ENCODE assay signal across 14 cellular contexts in genomic region chr7:54880326-54880989, GRCh38.
"Had no signal": no experiment of that assay in that cellular context is flagged by ENCODE, and none has a peak within 500 bp of the region (broad histone marks: within the 10 kb centered on the region; RNA-seq: fewer than 3 reads in every experiment).

No MANE protein-coding gene starts in this region.

- DNase-seq: activated CD4-positive, alpha-beta T cell treated with anti-CD3 and anti-CD28 coated beads, Interleukin-2, amount 10 ng/mL, durations not matched to agents 7 days and 5 days; activated CD8-positive, alpha-beta memory T cell treated with anti-CD3 and anti-CD28 coated beads for 24 hours; activated naive CD4-positive, alpha-beta T cell treated with Interleukin-2 at 50 U/mL for 16 hours; activated naive CD8-positive, alpha-beta T cell treated with anti-CD3 and anti-CD28 coated beads, Interleukin-2, amount 50 U/mL, for 24 hours; caudate nucleus; cortex of kidney; effector memory CD4-positive, alpha-beta T cell; hippocampal formation; lower lobe of right lung; nephron progenitor cell had no signal

- H3K9me3 Mint-ChIP-seq: activated CD4-positive, alpha-beta T cell treated with anti-CD3 and anti-CD28 coated beads, Interleukin-2, amount 10 ng/mL, durations not matched to agents 7 days and 5 days; activated naive CD8-positive, alpha-beta T cell treated with anti-CD3 and anti-CD28 coated beads, Interleukin-2, amount 50 U/mL, for 24 hours; T-helper 1 cell treated with Interleukin-12 subunit alpha and Interleukin-12 subunit beta and Interleukin-4 antibody, amounts not matched to agents 30 μg/mL and 1 μg/mL, for 36 hours had no signal

- H3K4me1 ChIP-seq: lower lobe of right lung had no signal

- H3K27me3 Mint-ChIP-seq: activated CD4-positive, alpha-beta T cell treated with anti-CD3 and anti-CD28 coated beads, Interleukin-2, amount 10 ng/mL, durations not matched to agents 7 days and 5 days; activated naive CD8-positive, alpha-beta T cell treated with anti-CD3 and anti-CD28 coated beads, Interleukin-2, amount 50 U/mL, for 24 hours had no signal

- FAIRE-seq: frontal cortex, urothelium cell line had no signal

- H3K36me3 ChIP-seq: lower lobe of right lung had no signal

- H3K4me3 ChIP-seq: lower lobe of right lung had no signal

- H3K9me3 ChIP-seq: lower lobe of right lung had no signal

- ATAC-seq: activated naive CD8-positive, alpha-beta T cell treated with anti-CD3 and anti-CD28 coated beads, Interleukin-2, amount 50 U/mL, for 24 hours; WTC11 had no signal

- H3K27ac Mint-ChIP-seq: activated CD4-positive, alpha-beta T cell treated with anti-CD3 and anti-CD28 coated beads, Interleukin-2, amount 10 ng/mL, durations not matched to agents 7 days and 5 days; activated naive CD8-positive, alpha-beta T cell treated with anti-CD3 and anti-CD28 coated beads, Interleukin-2, amount 50 U/mL, for 24 hours; nephron progenitor cell; T-helper 1 cell treated with Interleukin-12 subunit alpha and Interleukin-12 subunit beta and Interleukin-4 antibody, amounts not matched to agents 30 μg/mL and 1 μg/mL, for 36 hours; WTC11 had no signal

- H3K36me3 Mint-ChIP-seq: WTC11 had no signal

- H3K4me1 Mint-ChIP-seq: activated CD4-positive, alpha-beta T cell treated with anti-CD3 and anti-CD28 coated beads, Interleukin-2, amount 10 ng/mL, durations not matched to agents 7 days and 5 days; activated naive CD8-positive, alpha-beta T cell treated with anti-CD3 and anti-CD28 coated beads, Interleukin-2, amount 50 U/mL, for 24 hours had no signal

- H3K27ac ChIP-seq: lower lobe of right lung had no signal

- H3K4me3 Mint-ChIP-seq: activated CD4-positive, alpha-beta T cell treated with anti-CD3 and anti-CD28 coated beads, Interleukin-2, amount 10 ng/mL, durations not matched to agents 7 days and 5 days; activated naive CD8-positive, alpha-beta T cell treated with anti-CD3 and anti-CD28 coated beads, Interleukin-2, amount 50 U/mL, for 24 hours; nephron progenitor cell; T-helper 1 cell treated with Interleukin-12 subunit alpha and Interleukin-12 subunit beta and Interleukin-4 antibody, amounts not matched to agents 30 μg/mL and 1 μg/mL, for 36 hours; WTC11 had no signal
